In the genomic region with DNA sequence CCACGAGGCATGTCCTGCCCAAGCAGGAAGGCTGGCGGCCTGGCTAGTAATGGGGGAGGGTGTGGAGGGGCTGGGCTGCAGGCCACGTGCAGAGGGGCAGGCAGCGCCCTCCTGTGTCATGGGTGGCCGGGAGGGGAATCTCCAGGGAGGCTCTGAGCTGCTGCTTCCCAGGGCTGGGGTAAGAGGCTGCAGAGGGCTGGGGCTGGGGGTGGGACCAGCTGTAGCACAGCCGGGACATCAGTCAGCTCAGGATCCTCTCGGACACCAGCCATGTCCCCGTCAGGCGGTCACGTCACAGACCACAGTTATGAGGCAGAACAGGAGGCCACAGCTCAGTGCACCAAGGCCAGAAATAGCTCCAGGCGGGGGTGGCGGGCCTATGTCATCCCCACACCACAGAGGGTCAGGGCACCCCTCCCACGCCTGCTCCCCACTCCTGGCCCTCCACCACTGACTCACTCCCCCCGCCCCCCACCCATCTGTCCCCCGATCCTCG, we compare ENCODE assay signal across 10 cellular contexts. TPM values are rescaled to one million over a fixed set of nuclear protein-coding genes. Genes with fewer than 3 reads are reported as not detected.
A peak's percentile ranks its signal among the peaks of the same experiment; 100 is the strongest.
DNase-seq lines count a peak whose midpoint lies in the region; ATAC-seq and TF ChIP-seq lines count a peak whose summit lies in the region.
"Had no signal": no experiment of that assay in that cellular context is flagged by ENCODE, and none has a peak within 500 bp of the region (broad histone marks: within the 10 kb centered on the region; RNA-seq: fewer than 3 reads in every experiment).

No MANE protein-coding gene starts in this region.

- no peaks in the 10 kb centered on the region for H3K27me3 ChIP-seq in GM06990 (replicated peaks; ENCODE audit: control insufficient read depth, insufficient read depth, low read length)
- H3K27me3 ChIP-seq: heart right ventricle had no signal

- H3K36me3 ChIP-seq in GM06990 (ENCODE audit: control insufficient read depth, insufficient read depth, low read length): no peaks in the 10 kb centered on the region
- H3K36me3 ChIP-seq: heart right ventricle had no signal

- no peak overlapping the region for H3K4me3 ChIP-seq in GM06990 (replicated peaks; ENCODE audit: low read depth, low read length)
- H3K4me3 ChIP-seq: heart right ventricle had no signal

- TF ChIP-seq CTCF in GM06990 (IDR thresholded peaks at IDR 0.05; ENCODE audit: insufficient read depth, low read length, poor library complexity, severe bottlenecking): peak; percentile 2

- peak overlapping the region in 2 of 6 donors; percentile 28 to 90 for H3K27ac Mint-ChIP-seq in naive B cell
- H3K27ac Mint-ChIP-seq in natural killer cell treated with Interleukin-12 subunit alpha and Interleukin-12 subunit beta and Interleukin-15 and Interleukin-18, amount 100 ng/mL, for 72 hours: no peak overlapping the region

- H3K27me3 Mint-ChIP-seq in naive B cell: peaks cover 0 to 14% (median 3%) of the 10 kb centered on the region in 3 donors
- no peaks in the 10 kb centered on the region for H3K27me3 Mint-ChIP-seq in natural killer cell treated with Interleukin-12 subunit alpha and Interleukin-12 subunit beta and Interleukin-15 and Interleukin-18, amount 100 ng/mL, for 72 hours

- H3K27ac ChIP-seq in angular gyrus (ENCODE audit: low read depth, low read length): peak overlapping the region; percentile 75
- H3K27ac ChIP-seq: heart right ventricle had no signal

- H3K4me1 Mint-ChIP-seq in naive B cell: peaks cover 27 to 52% (median 30%) of the 10 kb centered on the region in 3 donors
- H3K4me1 Mint-ChIP-seq in natural killer cell treated with Interleukin-12 subunit alpha and Interleukin-12 subunit beta and Interleukin-15 and Interleukin-18, amount 100 ng/mL, for 72 hours (ENCODE audit: low read depth in 2 of 2): peaks cover 16 to 25% of the 10 kb centered on the region in 2 donors

- no peaks in the 10 kb centered on the region for H3K36me3 Mint-ChIP-seq in naive B cell
- H3K36me3 Mint-ChIP-seq in natural killer cell treated with Interleukin-12 subunit alpha and Interleukin-12 subunit beta and Interleukin-15 and Interleukin-18, amount 100 ng/mL, for 72 hours: no peaks in the 10 kb centered on the region

- DNase-seq in GM06990 (ENCODE audit: extremely low read depth, insufficient read length) (peak; percentile 59), naive B cell (no peak), NCI-H2029 (lab: John Stamatoyannopoulos, UW) (no peak), COR-L47 (lab: John Stamatoyannopoulos, UW) (no peak), cerebellum (ENCODE audit: low spot score) (no peak)
- DNase-seq in natural killer cell treated with Interleukin-12 subunit alpha and Interleukin-12 subunit beta and Interleukin-15 and Interleukin-18, amount 100 ng/mL, for 72 hours (ENCODE audit: low spot score): no peak
- DNase-seq: DMS79 treated with DMSO at 0.1 percent for 48 hours, heart right ventricle had no signal

- ATAC-seq in HG02938 (IDR thresholded peaks at IDR 0.05; ENCODE audit: unreplicated experiment) (peak; percentile 47), naive B cell (ENCODE audit: low read depth in 2 of 2) (peak; percentile 36 to 46)
- no peak for ATAC-seq in natural killer cell treated with Interleukin-12 subunit alpha and Interleukin-12 subunit beta and Interleukin-15 and Interleukin-18, amount 100 ng/mL, for 72 hours

- H3K9me3 Mint-ChIP-seq in naive B cell: no peaks in the 10 kb centered on the region
- H3K9me3 Mint-ChIP-seq in natural killer cell treated with Interleukin-12 subunit alpha and Interleukin-12 subunit beta and Interleukin-15 and Interleukin-18, amount 100 ng/mL, for 72 hours: no peaks in the 10 kb centered on the region

- H3K4me3 Mint-ChIP-seq in naive B cell: peak overlapping the region in 5 of 8 donors; percentile 6 to 83 (median 50)
- H3K4me3 Mint-ChIP-seq in natural killer cell treated with Interleukin-12 subunit alpha and Interleukin-12 subunit beta and Interleukin-15 and Interleukin-18, amount 100 ng/mL, for 72 hours: no peak overlapping the region

RNA-seq across cellular contexts. Expression of a gene that starts 21.1 kb away (rescaled TPM):
- not detected for polyA plus RNA-seq in naive B cell (ENCODE audit: low read depth in 6 of 6)
- under 1 TPM; 0.48 to 0.78 TPM for total RNA-seq in natural killer cell treated with Interleukin-12 subunit alpha and Interleukin-12 subunit beta and Interleukin-15 and Interleukin-18, amount 100 ng/mL, for 72 hours
- total RNA-seq in cerebellum: 8.0 TPM

Comparison
In these comparisons a context has a peak if more than half of its experiments do, and no peak if none do; other contexts are left out.
1. ATAC-seq: peak in HG02938 (single experiment) and naive B cell (2 of 2); none in natural killer cell treated with Interleukin-12 subunit alpha and Interleukin-12 subunit beta and Interleukin-15 and Interleukin-18, amount 100 ng/mL, for 72 hours (0 of 2).